12 cellular contexts compared by ENCODE assay signal in the genomic region with DNA sequence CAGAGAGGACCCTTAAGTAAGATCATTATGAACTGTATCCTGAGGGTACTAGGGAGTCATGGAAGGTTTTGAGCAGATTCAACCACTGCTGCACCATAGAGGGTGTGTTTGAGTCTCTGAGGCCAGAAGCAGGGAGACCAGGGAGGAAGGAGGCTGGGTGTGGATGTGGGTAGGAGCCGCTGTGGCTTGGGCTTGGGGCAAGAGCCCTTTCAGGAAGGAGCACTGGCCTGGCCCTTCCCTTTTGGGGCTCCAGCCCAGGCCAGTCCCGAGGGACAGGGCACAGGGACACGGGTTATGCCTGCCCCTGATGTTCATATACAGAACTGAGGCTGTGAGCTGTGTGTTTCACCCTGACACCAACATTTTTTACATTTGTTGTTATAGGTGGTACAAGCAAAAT. TPM values are rescaled to one million over a fixed set of nuclear protein-coding genes. Genes with fewer than 3 reads are reported as not detected.
DNase-seq lines count a peak whose midpoint lies in the region; ATAC-seq and TF ChIP-seq lines count a peak whose summit lies in the region.
"Had no signal": no experiment of that assay in that cellular context is flagged by ENCODE, and none has a peak within 500 bp of the region (broad histone marks: within the 10 kb centered on the region; RNA-seq: fewer than 3 reads in every experiment).

No MANE protein-coding gene starts in this region.

- H3K27me3 ChIP-seq in right cardiac atrium (ENCODE audit: control insufficient read depth, insufficient read depth) (no peaks in the 10 kb centered on the region), mesenchymal stem cell (ENCODE audit: control insufficient read depth in 1 of 2, insufficient read depth in 1 of 2, low read length in 2 of 2) (no peaks in the 10 kb centered on the region), vagina (no peaks in the 10 kb centered on the region)
- H3K27me3 ChIP-seq: Peyer's patch had no signal

- peaks cover 55 to 61% of the 10 kb centered on the region in 2 experiments for H3K36me3 ChIP-seq in mesenchymal stem cell (ENCODE audit: control insufficient read depth in 1 of 2, insufficient read depth in 2 of 2, low read depth in 1 of 2, low read length in 2 of 2)
- H3K36me3 ChIP-seq in vagina, result peaks cover 0 to 28% of the 10 kb centered on the region in 2 donors

- no peak overlapping the region for H2BK120ac ChIP-seq in mesenchymal stem cell (ENCODE audit: low read depth, low read length)

- TF ChIP-seq POLR2A in vagina (IDR thresholded peaks at IDR 0.05) (no peak), GM18505 (IDR thresholded peaks at IDR 0.05; ENCODE audit: borderline replicate concordance, extremely low read depth, insufficient read depth, insufficient read length) (no peak)

- peaks cover 2% of the 10 kb centered on the region for H3K36me3 Mint-ChIP-seq in activated naive CD8-positive, alpha-beta T cell treated with anti-CD3 and anti-CD28 coated beads for 36 hours

- no peaks in the 10 kb centered on the region for H3K27me3 Mint-ChIP-seq in activated naive CD8-positive, alpha-beta T cell treated with anti-CD3 and anti-CD28 coated beads for 36 hours

- no peak overlapping the region for H4K91ac ChIP-seq in mesenchymal stem cell (ENCODE audit: low read length)

- no peak overlapping the region for H2BK5ac ChIP-seq in mesenchymal stem cell (ENCODE audit: low read depth, low read length, poor library complexity, severe bottlenecking)

- peak overlapping the region; percentile 8 for H3K4me3 Mint-ChIP-seq in activated naive CD8-positive, alpha-beta T cell treated with anti-CD3 and anti-CD28 coated beads for 36 hours

- H2BK15ac ChIP-seq in mesenchymal stem cell (ENCODE audit: low read depth, poor library complexity, severe bottlenecking), result no peak overlapping the region

- H3K4me2 ChIP-seq in mesenchymal stem cell (ENCODE audit: low read length, poor library complexity, severe bottlenecking), result no peak overlapping the region

- peak; percentile 32 to 71 (median 60) for DNase-seq in right cardiac atrium
- no peak for DNase-seq in left ventricle myocardium superior
- DNase-seq in activated naive CD8-positive, alpha-beta T cell treated with anti-CD3 and anti-CD28 coated beads for 36 hours, result no peak
- DNase-seq in mesenchymal stem cell, result no peak
- no peak for DNase-seq in vagina (ENCODE audit: extremely low spot score in 2 of 2)
- DNase-seq in HPDE6-E6E7 (ENCODE audit: extremely low spot score), result no peak
- DNase-seq: GDM1 had no signal

- no peak overlapping the region for H2BK12ac ChIP-seq in mesenchymal stem cell (ENCODE audit: low read length in 2 of 2)

- no peak for TF ChIP-seq CTCF in vagina (IDR thresholded peaks at IDR 0.05)

- H3K14ac ChIP-seq in mesenchymal stem cell (ENCODE audit: low read length in 2 of 2), result no peak overlapping the region

- no peak overlapping the region for H4K8ac ChIP-seq in mesenchymal stem cell (ENCODE audit: low read length)

- peak overlapping the region; percentile 42 for H3K9ac ChIP-seq in mesenchymal stem cell (ENCODE audit: low read length)

- no peak overlapping the region for H3K4ac ChIP-seq in mesenchymal stem cell (ENCODE audit: low read depth in 1 of 2, low read length in 2 of 2)

- WGBS in right cardiac atrium, result 52% methylated on average over 3 of the region's 3 CpGs
- WGBS in mesenchymal stem cell, result 100% methylated on average over 3 of the region's 3 CpGs

- intact Hi-C loops in right cardiac atrium (cut with DNase I), result no loop called here
- intact Hi-C loops in left ventricle myocardium superior (cut with micrococcal nuclease), result no loop called here
- intact Hi-C loops in vagina (cut with DNase I), result no loop called here

- H3K4me3 ChIP-seq in right cardiac atrium (ENCODE audit: low read length) (no peak overlapping the region), mesenchymal stem cell (ENCODE audit: insufficient read depth in 1 of 2, low read depth in 1 of 2, low read length in 2 of 2) (no peak overlapping the region), vagina (no peak overlapping the region)
- H3K4me3 ChIP-seq: Peyer's patch had no signal

- H3K18ac ChIP-seq in mesenchymal stem cell (ENCODE audit: low read depth in 1 of 2, low read length in 2 of 2), result no peak overlapping the region

- no peak overlapping the region for H2AK5ac ChIP-seq in mesenchymal stem cell (ENCODE audit: low read length, severe bottlenecking)

- H3K9me3 ChIP-seq in right cardiac atrium (ENCODE audit: control insufficient read depth, low read length), result no peaks in the 10 kb centered on the region
- H3K9me3 ChIP-seq in mesenchymal stem cell (ENCODE audit: control insufficient read depth, low read length), result no peaks in the 10 kb centered on the region
- H3K9me3 ChIP-seq in vagina, result no peaks in the 10 kb centered on the region
- H3K9me3 ChIP-seq: neutrophil, Peyer's patch had no signal

- no peak for ATAC-seq in right cardiac atrium
- ATAC-seq in left ventricle myocardium superior, result no peak
- no peak for ATAC-seq in HG02973 (IDR thresholded peaks at IDR 0.05; ENCODE audit: unreplicated experiment)
- ATAC-seq in GM18505 (IDR thresholded peaks at IDR 0.05; ENCODE audit: unreplicated experiment), result no peak

- H3K9me3 Mint-ChIP-seq in activated naive CD8-positive, alpha-beta T cell treated with anti-CD3 and anti-CD28 coated beads for 36 hours, result no peaks in the 10 kb centered on the region

- H3K4me1 ChIP-seq in right cardiac atrium (ENCODE audit: control insufficient read depth, insufficient read depth, low read length), result peaks cover 20% of the 10 kb centered on the region
- H3K4me1 ChIP-seq in mesenchymal stem cell (ENCODE audit: control insufficient read depth, insufficient read depth, low read depth, low read length), result peaks cover 71% of the 10 kb centered on the region
- peaks cover 79% of the 10 kb centered on the region for H3K4me1 ChIP-seq in vagina

- peaks cover 42% of the 10 kb centered on the region for H3K4me1 Mint-ChIP-seq in activated naive CD8-positive, alpha-beta T cell treated with anti-CD3 and anti-CD28 coated beads for 36 hours

- no peak overlapping the region for H3K27ac ChIP-seq in right cardiac atrium (ENCODE audit: low read length)
- H3K27ac ChIP-seq in mesenchymal stem cell (ENCODE audit: low read length, poor library complexity, severe bottlenecking), result no peak overlapping the region
- H3K27ac ChIP-seq in vagina, result peak overlapping the region; percentile 100
- H3K27ac ChIP-seq: C4-2B, neutrophil had no signal

- H2AFZ ChIP-seq in mesenchymal stem cell (ENCODE audit: low read depth, low read length), result no peak overlapping the region

- no peak overlapping the region for H3K23ac ChIP-seq in mesenchymal stem cell (ENCODE audit: low read length in 2 of 2)

- peaks cover 2% of the 10 kb centered on the region for H3K79me1 ChIP-seq in mesenchymal stem cell (replicated peaks; ENCODE audit: low read length, poor library complexity, severe bottlenecking)

- H3K27ac Mint-ChIP-seq in activated naive CD8-positive, alpha-beta T cell treated with anti-CD3 and anti-CD28 coated beads for 36 hours, result no peak overlapping the region

RNA-seq across cellular contexts. Expression of a gene that starts 7.2 kb away (rescaled TPM):
- total RNA-seq in right cardiac atrium, result 10 to 100 TPM; 36.4 to 42.7 (median 39.6) TPM
- 28.6 TPM for polyA plus RNA-seq in right cardiac atrium
- 37.1 TPM for total RNA-seq in left ventricle myocardium superior
- 10 to 100 TPM; 43.8 to 50.4 TPM for total RNA-seq in activated naive CD8-positive, alpha-beta T cell treated with anti-CD3 and anti-CD28 coated beads for 36 hours
- polyA plus RNA-seq in mesenchymal stem cell (2013, experiment 1 of 2), result 55.2 TPM
- 52.0 TPM for polyA plus RNA-seq in mesenchymal stem cell (2013, experiment 2 of 2)
- 36.1 TPM for total RNA-seq in vagina

RNA-seq across cellular contexts. Expression of a gene that starts 21.4 kb away (rescaled TPM):
- total RNA-seq in right cardiac atrium, result 10 to 100 TPM; 33.3 to 58.1 (median 48.1) TPM
- 39.1 TPM for polyA plus RNA-seq in right cardiac atrium
- 46.0 TPM for total RNA-seq in left ventricle myocardium superior
- total RNA-seq in activated naive CD8-positive, alpha-beta T cell treated with anti-CD3 and anti-CD28 coated beads for 36 hours, result 10 to 100 TPM; 62.9 to 66.0 TPM
- 57.9 TPM for polyA plus RNA-seq in mesenchymal stem cell (2013, experiment 1 of 2)
- polyA plus RNA-seq in mesenchymal stem cell (2013, experiment 2 of 2), result 59.6 TPM
- total RNA-seq in vagina, result 44.7 TPM

RNA-seq across cellular contexts. Expression of a gene that starts 25.6 kb away (rescaled TPM):
- total RNA-seq in right cardiac atrium, result under 1 TPM in 3 of 4 donors, not detected in 1; 0.20 to 0.32 (median 0.26) TPM
- 0.29 TPM for polyA plus RNA-seq in right cardiac atrium
- not detected for total RNA-seq in left ventricle myocardium superior
- under 1 TPM; 0.52 to 0.92 TPM for total RNA-seq in activated naive CD8-positive, alpha-beta T cell treated with anti-CD3 and anti-CD28 coated beads for 36 hours
- polyA plus RNA-seq in mesenchymal stem cell (2013, experiment 1 of 2), result 2.2 TPM
- polyA plus RNA-seq in mesenchymal stem cell (2013, experiment 2 of 2), result 2.4 TPM
- not detected for total RNA-seq in vagina

RNA-seq across cellular contexts. Expression of a gene that starts 26.1 kb away (rescaled TPM):
- 1 to 10 TPM; 1.6 to 5.9 (median 4.4) TPM for total RNA-seq in right cardiac atrium
- polyA plus RNA-seq in right cardiac atrium, result 4.3 TPM
- 2.6 TPM for total RNA-seq in left ventricle myocardium superior
- 10 to 100 TPM; 38.1 to 38.4 TPM for total RNA-seq in activated naive CD8-positive, alpha-beta T cell treated with anti-CD3 and anti-CD28 coated beads for 36 hours
- polyA plus RNA-seq in mesenchymal stem cell (2013, experiment 1 of 2), result 50.5 TPM
- 52.5 TPM for polyA plus RNA-seq in mesenchymal stem cell (2013, experiment 2 of 2)
- 21.9 TPM for total RNA-seq in vagina

RNA-seq across cellular contexts. Expression of a gene that starts 33.9 kb away (rescaled TPM):
- total RNA-seq in right cardiac atrium (10 to 100 TPM; 32.0 to 37.3 (median 34.9) TPM), left ventricle myocardium superior (40.0 TPM), vagina (21.1 TPM)
- polyA plus RNA-seq in right cardiac atrium, result 46.5 TPM
- total RNA-seq in activated naive CD8-positive, alpha-beta T cell treated with anti-CD3 and anti-CD28 coated beads for 36 hours, result 10 to 100 TPM; 38.2 to 39.0 TPM
- polyA plus RNA-seq in mesenchymal stem cell (2013, experiment 1 of 2), result 60.9 TPM
- 57.5 TPM for polyA plus RNA-seq in mesenchymal stem cell (2013, experiment 2 of 2)

Comparison
In these comparisons a context has a peak if more than half of its experiments do, and no peak if none do; other contexts are left out.
1. DNase-seq: peak in right cardiac atrium (3 of 3); none in left ventricle myocardium superior (single experiment), activated naive CD8-positive, alpha-beta T cell treated with anti-CD3 and anti-CD28 coated beads for 36 hours (single experiment), mesenchymal stem cell (single experiment), vagina (0 of 2) and HPDE6-E6E7 (single experiment).